18 cellular contexts compared by ENCODE assay signal in genomic region chr15:97177135-97177704, GRCh38.
DNase-seq lines count a peak whose midpoint lies in the region; ATAC-seq, FAIRE-seq and TF ChIP-seq lines count a peak whose summit lies in the region.
"Had no signal": no experiment of that assay in that cellular context is flagged by ENCODE, and none has a peak within 500 bp of the region (broad histone marks: within the 10 kb centered on the region; RNA-seq: fewer than 3 reads in every experiment).

No MANE protein-coding gene starts in this region.

- no peak for FAIRE-seq in GM12891 (lab: Jason Lieb, UNC)
- FAIRE-seq: HepG2, RCC 7860, TTC549 had no signal

- H4K12ac ChIP-seq in trophoblast cell (ENCODE audit: low read depth, low read length) = no peak overlapping the region

- H4K91ac ChIP-seq in trophoblast cell (ENCODE audit: low read depth, low read length) = no peak overlapping the region

- H3K79me1 ChIP-seq in trophoblast cell (ENCODE audit: low read length) = no peaks in the 10 kb centered on the region

- H3K9ac ChIP-seq in iPS-15b (ENCODE audit: low read depth, low read length) (peak overlapping the region; percentile 29), trophoblast cell (ENCODE audit: low read length) (no peak overlapping the region)

- no peak for TF ChIP-seq POLR2A in GM12891 (IDR thresholded peaks at IDR 0.05; ENCODE audit: low read depth, low read length)

- no peaks in the 10 kb centered on the region for H3K79me2 ChIP-seq in trophoblast cell (ENCODE audit: control insufficient read depth, insufficient read depth, low read length, poor library complexity)

- no CpG with 5 or more reads among the region's 14 CpGs for WGBS in trophoblast cell (ENCODE audit: extremely low coverage, insufficient coverage, insufficient read length)

- CTCF ChIA-PET in HEK293T (lab: Yijun Ruan, JAX) (no interaction called here), MCF 10A (lab: Yijun Ruan, JAX) (no interaction called here)

- H3K9me3 Mint-ChIP-seq in MCF 10A (ENCODE audit: unreplicated experiment) = peaks cover 7% of the 10 kb centered on the region

- H3K4me3 Mint-ChIP-seq in MCF 10A (ENCODE audit: unreplicated experiment) = no peak overlapping the region
- H3K4me3 Mint-ChIP-seq: activated T-cell treated with anti-CD3 and anti-CD28 coated beads, Interleukin-2, amount 50 U/mL, for 72 hours had no signal

- H2AFZ ChIP-seq in trophoblast cell (ENCODE audit: insufficient read depth, low read length, poor library complexity) = peak overlapping the region; percentile 25

- intact Hi-C loops in MCF 10A (cut with micrococcal nuclease) = no loop called here

- no peaks in the 10 kb centered on the region for H3K9me3 ChIP-seq in RWPE2 (ENCODE audit: severe bottlenecking)
- no peaks in the 10 kb centered on the region for H3K9me3 ChIP-seq in iPS-15b (ENCODE audit: control insufficient read depth, insufficient read depth, low read length)
- H3K9me3 ChIP-seq in trophoblast cell (ENCODE audit: insufficient read depth, low read depth, low read length) = no peaks in the 10 kb centered on the region
- H3K9me3 ChIP-seq: esophagus muscularis mucosa had no signal

- no peaks in the 10 kb centered on the region for H3K36me3 ChIP-seq in RWPE2 (ENCODE audit: low read depth)
- H3K36me3 ChIP-seq in iPS-15b (ENCODE audit: control insufficient read depth, insufficient read depth, low read length) = no peaks in the 10 kb centered on the region
- no peaks in the 10 kb centered on the region for H3K36me3 ChIP-seq in trophoblast cell (ENCODE audit: control insufficient read depth in 1 of 2, insufficient read depth in 2 of 2, low read length in 2 of 2)
- H3K36me3 ChIP-seq: breast epithelium, esophagus muscularis mucosa had no signal

- no TSS peak for BruUV-seq in MCF 10A (replicated peaks; lab: Mats Ljungman, UMichigan)

- no peak overlapping the region for H3K18ac ChIP-seq in trophoblast cell (ENCODE audit: low read length)

- H2AK5ac ChIP-seq in trophoblast cell (ENCODE audit: low read length) = no peak overlapping the region

- no peaks in the 10 kb centered on the region for H3K36me3 Mint-ChIP-seq in MCF 10A (ENCODE audit: insufficient read depth, unreplicated experiment)

- ATAC-seq in RWPE2 (ENCODE audit: low read depth) = peak; percentile 61; the same call in 2 of the 3 replicates
- no peak for ATAC-seq in HG02884 (IDR thresholded peaks at IDR 0.05; ENCODE audit: unreplicated experiment)
- ATAC-seq: activated naive CD4-positive, alpha-beta T cell treated with anti-CD3 and anti-CD28 coated beads, Interleukin-2, amount 50 U/mL, for 72 hours; activated T-cell treated with anti-CD3 and anti-CD28 coated beads, Interleukin-2, amount 50 U/mL, for 72 hours; HepG2 had no signal

- TF ChIP-seq CTCF in RWPE2 (IDR thresholded peaks at IDR 0.05; ENCODE audit: poor library complexity, severe bottlenecking) = no peak
- no peak for TF ChIP-seq CTCF in MCF 10A (IDR thresholded peaks at IDR 0.05; ENCODE audit: unreplicated experiment)

- H3K27me3 Mint-ChIP-seq in MCF 10A (ENCODE audit: insufficient read depth, unreplicated experiment) = peaks cover 11% of the 10 kb centered on the region

- peaks cover 41% of the 10 kb centered on the region for H3K27me3 ChIP-seq in RWPE2 (ENCODE audit: insufficient read depth, poor library complexity, severe bottlenecking)
- H3K27me3 ChIP-seq in iPS-15b (ENCODE audit: control insufficient read depth, insufficient read depth, low read length) = no peaks in the 10 kb centered on the region
- no peaks in the 10 kb centered on the region for H3K27me3 ChIP-seq in trophoblast cell (ENCODE audit: insufficient read depth, low read length)

- H3K14ac ChIP-seq in trophoblast cell (ENCODE audit: low read length) = no peak overlapping the region

- no peak overlapping the region for H2BK5ac ChIP-seq in trophoblast cell (ENCODE audit: low read depth, low read length, poor library complexity)

- no peak overlapping the region for H2BK12ac ChIP-seq in trophoblast cell (ENCODE audit: low read length)

- DNase-seq in HEK293T (ENCODE audit: extremely low spot score) (peak; percentile 23), RWPE2 (ENCODE audit: low spot score) (no peak), trophoblast cell (no peak), GM12891 (ENCODE audit: insufficient read length, low spot score) (no peak), MCF 10A (ENCODE audit: unreplicated experiment) (no peak)
- DNase-seq: activated T-cell treated with anti-CD3 and anti-CD28 coated beads, Interleukin-2, amount 50 U/mL, for 72 hours; midbrain; MM.1S; NCI-H2029 treated with DMSO at 0.1 percent for 48 hours; NCI-H69 had no signal

- H3K4me1 ChIP-seq in RWPE2 (ENCODE audit: insufficient read depth, poor library complexity, severe bottlenecking) (no peaks in the 10 kb centered on the region), iPS-15b (ENCODE audit: control insufficient read depth, insufficient read depth, low read length) (peaks cover 11% of the 10 kb centered on the region), trophoblast cell (ENCODE audit: control insufficient read depth in 1 of 2, insufficient read depth in 2 of 2, low read length in 2 of 2) (peaks cover 4% of the 10 kb centered on the region in 2 experiments)
- H3K4me1 ChIP-seq: breast epithelium, esophagus muscularis mucosa had no signal

- H3K4me2 ChIP-seq in trophoblast cell (ENCODE audit: low read length) = peak overlapping the region; percentile 33

- H3K27ac ChIP-seq in RWPE2 (ENCODE audit: poor library complexity, severe bottlenecking) = no peak overlapping the region
- H3K27ac ChIP-seq in trophoblast cell (ENCODE audit: low read depth, low read length) = no peak overlapping the region
- H3K27ac ChIP-seq: breast epithelium, esophagus muscularis mucosa had no signal

- no peak overlapping the region for H3K27ac Mint-ChIP-seq in MCF 10A (ENCODE audit: low read depth, unreplicated experiment)
- H3K27ac Mint-ChIP-seq: activated naive CD4-positive, alpha-beta T cell treated with anti-CD3 and anti-CD28 coated beads, Interleukin-2, amount 50 U/mL, for 72 hours; activated T-cell treated with anti-CD3 and anti-CD28 coated beads, Interleukin-2, amount 50 U/mL, for 72 hours had no signal

- H3K4me3 ChIP-seq in RWPE2 (ENCODE audit: severe bottlenecking) = no peak overlapping the region
- H3K4me3 ChIP-seq in iPS-15b (ENCODE audit: low read depth, low read length) = no peak overlapping the region
- H3K4me3 ChIP-seq in trophoblast cell (ENCODE audit: low read depth, low read length) = no peak overlapping the region
- H3K4me3 ChIP-seq: breast epithelium, esophagus muscularis mucosa had no signal

- POLR2A ChIA-PET in HEK293T (lab: Yijun Ruan, JAX) (no interaction called here), MCF 10A (lab: Yijun Ruan, JAX) (interaction anchor here (0.7 kb wide), 1 partner anchor 298 kb away, joined by 3 read pairs; no protein-coding TSS in a partner anchor)

- no peak overlapping the region for H3K4ac ChIP-seq in trophoblast cell (ENCODE audit: low read depth, low read length)

- H3K4me1 Mint-ChIP-seq in MCF 10A (ENCODE audit: insufficient read depth, unreplicated experiment) = no peaks in the 10 kb centered on the region

- no peak overlapping the region for H4K8ac ChIP-seq in trophoblast cell (ENCODE audit: low read depth, low read length)

- H3K23ac ChIP-seq in trophoblast cell (ENCODE audit: low read length) = no peak overlapping the region

- H2BK120ac ChIP-seq in trophoblast cell (ENCODE audit: insufficient read depth, low read length, poor library complexity) = no peak overlapping the region

TF ChIP-seq in HEK293T, 16 proteins besides CTCF, POLR2A, EP300 and RAD21 (continues in another document):
- TF ChIP-seq SUZ12 (IDR thresholded peaks at IDR 0.05) = no peak
- TF ChIP-seq L3MBTL2 (conservative IDR thresholded peaks at IDR 0.05) = no peak
- no peak for TF ChIP-seq ZNF384 (IDR thresholded peaks at IDR 0.05)
- no peak for TF ChIP-seq FOXM1 (IDR thresholded peaks at IDR 0.05; ENCODE audit: borderline replicate concordance)
- TF ChIP-seq ELF4 (IDR thresholded peaks at IDR 0.05) = no peak
- TF ChIP-seq HDGF (IDR thresholded peaks at IDR 0.05; ENCODE audit: borderline replicate concordance) = no peak
- no peak for TF ChIP-seq PKNOX1 (IDR thresholded peaks at IDR 0.05)
- TF ChIP-seq NFRKB (IDR thresholded peaks at IDR 0.05) = no peak
- TF ChIP-seq SP1 (IDR thresholded peaks at IDR 0.05) = no peak
- no peak for TF ChIP-seq FOXA1 (IDR thresholded peaks at IDR 0.05)
- TF ChIP-seq FOXK2 (IDR thresholded peaks at IDR 0.05) = no peak
- TF ChIP-seq BHLHE40 (IDR thresholded peaks at IDR 0.05; ENCODE audit: borderline replicate concordance) = no peak

TF ChIP-seq in GM12891, 5 proteins besides CTCF, POLR2A, EP300 and RAD21:
- TF ChIP-seq POU2F2 (IDR thresholded peaks at IDR 0.05; ENCODE audit: low read depth, low read length) = no peak
- no peak for TF ChIP-seq TAF1 (IDR thresholded peaks at IDR 0.05; ENCODE audit: low read depth, low read length)
- no peak for TF ChIP-seq POLR2AphosphoS5 (IDR thresholded peaks at IDR 0.05; ENCODE audit: low read depth, low read length)
- TF ChIP-seq PAX5 (IDR thresholded peaks at IDR 0.05; ENCODE audit: insufficient read depth, low read length, severe bottlenecking) = no peak
- TF ChIP-seq SPI1 (IDR thresholded peaks at IDR 0.05; ENCODE audit: low read depth, low read length) = no peak
TF ChIP-seq in GM12891: peak in this region for 0.
